ENCODE assay signal across 8 cellular contexts in the genomic region with DNA sequence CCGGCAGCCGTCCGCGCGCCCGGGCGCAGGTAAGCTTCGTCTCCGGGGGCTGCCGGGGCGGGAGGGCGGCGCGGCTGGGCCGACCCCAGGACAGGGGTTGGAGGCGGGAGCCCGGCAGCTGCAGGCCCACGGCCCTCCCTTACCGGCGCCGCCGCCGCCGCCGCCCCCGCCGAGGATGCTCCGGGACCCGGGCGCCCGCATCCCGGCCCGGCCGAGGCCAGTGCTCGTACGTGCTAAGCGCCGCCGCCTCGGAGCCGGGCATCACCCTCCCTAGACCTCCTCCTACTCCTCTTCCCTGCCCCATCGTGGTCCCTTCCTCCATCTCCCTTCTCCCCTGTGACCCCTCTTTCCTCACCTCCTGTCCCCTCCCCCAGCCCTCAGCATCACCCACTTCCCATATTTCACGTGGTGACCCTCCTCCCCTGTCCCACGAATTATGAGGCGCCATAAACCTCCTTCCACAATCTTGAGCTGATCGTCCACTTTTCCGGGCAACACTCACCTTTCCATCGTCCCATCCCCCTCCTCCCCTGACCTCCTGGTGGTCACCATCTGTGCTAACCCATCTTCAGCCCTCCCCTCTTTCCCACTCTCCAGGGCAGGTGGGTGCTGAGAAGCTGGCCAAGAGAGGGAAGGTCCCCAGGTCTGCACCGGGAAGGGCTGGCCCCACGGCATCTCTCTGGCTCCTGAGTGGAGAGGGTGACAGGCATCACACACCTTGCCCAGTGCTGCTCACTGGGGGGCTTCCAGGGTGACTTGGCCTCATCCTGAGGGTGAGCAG. TPM values are rescaled to one million over a fixed set of nuclear protein-coding genes. Genes with fewer than 3 reads are reported as not detected.
A peak's percentile ranks its signal among the peaks of the same experiment; 100 is the strongest.
DNase-seq lines count a peak whose midpoint lies in the region; ATAC-seq, FAIRE-seq and TF ChIP-seq lines count a peak whose summit lies in the region.

No MANE protein-coding gene starts in this region.

- H3K4me1 Mint-ChIP-seq in T-helper 2 cell treated with Interferon-gamma antibody and Interleukin-4, amounts not matched to agents 5 μg/mL and 100 μg/mL, for 36 hours (ENCODE audit: low read depth) = peaks cover 44% of the 10 kb centered on the region

- ATAC-seq in HG02623 (IDR thresholded peaks at IDR 0.05; ENCODE audit: unreplicated experiment) (peak; percentile 6), GM21447 (IDR thresholded peaks at IDR 0.05; ENCODE audit: unreplicated experiment) (no peak)

- H3K4me1 ChIP-seq in esophagus squamous epithelium = peaks cover 10 to 19% (median 15%) of the 10 kb centered on the region in 3 donors
- H3K4me1 ChIP-seq in rectal smooth muscle tissue (ENCODE audit: control insufficient read depth, insufficient read depth, low read length) = no peaks in the 10 kb centered on the region

- peak overlapping the region; percentile 44 to 69 (median 60) for H3K4me3 ChIP-seq in esophagus squamous epithelium
- peak overlapping the region; percentile 72 for H3K4me3 ChIP-seq in rectal smooth muscle tissue (ENCODE audit: low read length)

- no peak for TF ChIP-seq POLR2A in GM12891 (IDR thresholded peaks at IDR 0.05; ENCODE audit: low read depth, low read length)
- no peak for TF ChIP-seq POLR2A in esophagus squamous epithelium (IDR thresholded peaks at IDR 0.05)

- intact Hi-C loops in esophagus squamous epithelium (cut with DNase I) = no loop called here

- peaks cover 17% of the 10 kb centered on the region for H3K27me3 Mint-ChIP-seq in T-helper 2 cell treated with Interferon-gamma antibody and Interleukin-4, amounts not matched to agents 5 μg/mL and 100 μg/mL, for 36 hours (ENCODE audit: low read depth)

- no peak for DNase-seq in GM12891 (ENCODE audit: insufficient read length, low spot score)
- DNase-seq in T-helper 2 cell treated with Interferon-gamma antibody and Interleukin-4, amounts not matched to agents 5 μg/mL and 100 μg/mL, for 36 hours (ENCODE audit: low spot score) = no peak
- DNase-seq in esophagus squamous epithelium (lab: John Stamatoyannopoulos, UW) = no peak
- no peak for DNase-seq in cerebellar nuclear complex (lab: John Stamatoyannopoulos, UW)
- DNase-seq in mesenteric fat pad (ENCODE audit: low spot score) = no peak

- peak overlapping the region in 3 of 4 donors; percentile 78 to 87 (median 85) for H3K27ac ChIP-seq in esophagus squamous epithelium
- H3K27ac ChIP-seq in rectal smooth muscle tissue (ENCODE audit: low read depth, low read length) = no peak overlapping the region

- 9 to 13% methylated on average over 23 to 24 of the region's 50 CpGs for WGBS in esophagus squamous epithelium, 2 donors

- H3K27me3 ChIP-seq in esophagus squamous epithelium (peaks cover 0 to 46% (median 0%) of the 10 kb centered on the region in 4 donors), rectal smooth muscle tissue (ENCODE audit: control insufficient read depth, insufficient read depth, low read length) (no peaks in the 10 kb centered on the region)

- TF ChIP-seq CTCF in esophagus squamous epithelium (IDR thresholded peaks at IDR 0.05) = no peak

- H3K9me3 ChIP-seq in esophagus squamous epithelium = no peaks in the 10 kb centered on the region

- no peak overlapping the region for H3K9ac ChIP-seq in rectal smooth muscle tissue (ENCODE audit: low read length)

- peak; percentile 38 for FAIRE-seq in GM12891 (lab: Jason Lieb, UNC)

- H3K27ac Mint-ChIP-seq in T-helper 2 cell treated with Interferon-gamma antibody and Interleukin-4, amounts not matched to agents 5 μg/mL and 100 μg/mL, for 36 hours = peak overlapping the region; percentile 91

- H3K4me3 Mint-ChIP-seq in T-helper 2 cell treated with Interferon-gamma antibody and Interleukin-4, amounts not matched to agents 5 μg/mL and 100 μg/mL, for 36 hours = peak overlapping the region; percentile 89

- no peaks in the 10 kb centered on the region for H3K9me3 Mint-ChIP-seq in T-helper 2 cell treated with Interferon-gamma antibody and Interleukin-4, amounts not matched to agents 5 μg/mL and 100 μg/mL, for 36 hours

- peaks cover 15% of the 10 kb centered on the region for H3K36me3 Mint-ChIP-seq in T-helper 2 cell treated with Interferon-gamma antibody and Interleukin-4, amounts not matched to agents 5 μg/mL and 100 μg/mL, for 36 hours (ENCODE audit: low read depth)

- no peaks in the 10 kb centered on the region for H3K36me3 ChIP-seq in esophagus squamous epithelium
- H3K36me3 ChIP-seq in rectal smooth muscle tissue (ENCODE audit: control insufficient read depth, insufficient read depth, low read length) = no peaks in the 10 kb centered on the region

TF ChIP-seq in GM12891, 5 proteins besides CTCF, POLR2A, EP300 and RAD21:
- no peak; the same call in 1 of the 2 replicates for TF ChIP-seq SPI1 (IDR thresholded peaks at IDR 0.05; ENCODE audit: low read depth, low read length)
- no peak for TF ChIP-seq POU2F2 (IDR thresholded peaks at IDR 0.05; ENCODE audit: low read depth, low read length)
- TF ChIP-seq POLR2AphosphoS5 (IDR thresholded peaks at IDR 0.05; ENCODE audit: low read depth, low read length) = no peak
- no peak for TF ChIP-seq TAF1 (IDR thresholded peaks at IDR 0.05; ENCODE audit: low read depth, low read length)
- no peak for TF ChIP-seq PAX5 (IDR thresholded peaks at IDR 0.05; ENCODE audit: insufficient read depth, low read length, severe bottlenecking)

RNA-seq across cellular contexts. Expression of gene ASPHD2, which starts 0.6 kb away (rescaled TPM):
- 2.7 TPM for polyA plus RNA-seq in GM12891 (2012; ENCODE audit: low read depth, missing spikeins)
- total RNA-seq in esophagus squamous epithelium (1 to 10 TPM; 1.3 to 2.1 (median 2.0) TPM), mesenteric fat pad (0.71 TPM)

RNA-seq across cellular contexts. Expression of gene HPS4, which starts 53.9 kb away (rescaled TPM):
- 16.9 TPM for polyA plus RNA-seq in GM12891 (2012; ENCODE audit: low read depth, missing spikeins)
- total RNA-seq in esophagus squamous epithelium = 10 to 100 TPM; 21.9 to 28.5 (median 24.5) TPM
- total RNA-seq in mesenteric fat pad = 26.4 TPM

RNA-seq across cellular contexts. Expression of gene SRRD, which starts 54.0 kb away (rescaled TPM):
- polyA plus RNA-seq in GM12891 (2012; ENCODE audit: low read depth, missing spikeins) = 15.2 TPM
- total RNA-seq in esophagus squamous epithelium = 10 to 100 TPM; 11.4 to 27.3 (median 13.6) TPM
- 16.3 TPM for total RNA-seq in mesenteric fat pad
